23 cellular contexts compared by ENCODE assay signal in the genomic region with DNA sequence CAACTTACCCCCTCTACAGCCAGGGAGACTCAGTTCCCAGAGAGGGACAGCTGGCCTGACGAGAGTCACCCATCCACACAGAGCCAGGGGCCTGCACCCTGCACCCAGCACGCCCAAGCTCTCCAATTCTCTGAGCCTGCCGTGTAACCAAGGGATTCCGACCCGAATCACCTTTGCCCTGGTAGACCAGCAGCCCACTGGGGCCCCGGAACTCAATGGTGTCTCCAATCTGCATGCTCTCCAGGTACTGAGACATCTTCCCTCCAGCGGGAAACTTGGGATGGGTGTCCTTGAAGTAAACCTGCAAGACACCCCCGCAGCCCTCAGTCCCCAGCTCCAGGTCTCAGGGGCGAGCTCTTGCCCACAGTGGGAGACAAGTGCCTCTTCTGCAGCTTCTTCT. TPM values are rescaled to one million over a fixed set of nuclear protein-coding genes. Genes with fewer than 3 reads are reported as not detected.
"Had no signal": no experiment of that assay in that cellular context is flagged by ENCODE, and none has a peak within 500 bp of the region (broad histone marks: within the 10 kb centered on the region; RNA-seq: fewer than 3 reads in every experiment).

No MANE protein-coding gene starts in this region.

- H3K9ac ChIP-seq: SK-N-SH had no signal

- H3K27me3 ChIP-seq: MG63 had no signal

- H3K4me3 ChIP-seq: MG63 had no signal

- ATAC-seq: HepG2, Panc1 had no signal

- H3K4me2 ChIP-seq: SK-N-SH had no signal

- DNase-seq: IMR-90, Karpas-422, KG1, MG63, NCI-H1092 treated with DMSO at 0.1 percent for 48 hours, NCI-H1436, NCI-H187, NCI-H2029, NCI-H2081 treated with DMSO at 0.1 percent for 48 hours, NCI-H2171, NCI-H226, NCI-H446, NCI-H510A, NCI-H524 treated with DMSO at 0.1 percent for 48 hours, NCI-H69, NCI-H774, SHP77, SK-N-SH, SW 1271 had no signal

- H3K9me2 ChIP-seq: SK-N-SH had no signal

- H3K9me3 ChIP-seq: MG63, SK-N-SH had no signal

RNA-seq across cellular contexts. Expression of a gene that starts 12.4 kb away (rescaled TPM):
- total RNA-seq: HT1080, SK-MEL-5 had no signal
- polyA plus RNA-seq: IMR-90, SK-N-SH had no signal
